ENCODE assay signal across 1 cellular context in the genomic region with DNA sequence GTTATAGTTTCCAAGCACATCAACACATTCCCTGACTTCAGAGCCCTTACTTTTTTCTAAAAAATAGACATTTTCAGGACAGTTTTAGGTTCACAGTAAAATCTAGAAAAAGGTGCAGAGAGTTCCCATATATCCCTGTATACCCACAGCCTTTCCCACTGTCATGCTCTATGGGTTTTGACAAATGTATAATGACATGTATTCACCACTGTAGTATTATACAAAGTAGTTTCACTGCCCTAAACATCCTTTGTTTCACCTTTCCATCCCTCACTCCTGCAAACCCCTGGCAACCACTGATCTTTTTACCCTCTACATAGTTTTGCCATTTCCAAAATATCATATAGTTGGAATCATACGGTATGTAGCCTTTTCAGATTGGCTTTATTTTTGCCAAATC.
TF ChIP-seq lines count a peak whose summit lies in the region.

No MANE protein-coding gene starts in this region.

TF ChIP-seq in GM12878, 131 proteins besides CTCF, POLR2A, EP300 and RAD21 (continued from another document):
- no peak for TF ChIP-seq NR2C2 (IDR thresholded peaks at IDR 0.05; ENCODE audit: borderline replicate concordance, control insufficient read depth, insufficient read length, low read depth)
- peak; percentile 47; the same call in 1 of the 2 replicates for TF ChIP-seq IKZF1 (conservative IDR thresholded peaks at IDR 0.05)
- no peak for TF ChIP-seq ZNF384 (IDR thresholded peaks at IDR 0.05; ENCODE audit: borderline replicate concordance, low read depth, low read length)
- TF ChIP-seq MTA3 (IDR thresholded peaks at IDR 0.05; ENCODE audit: borderline replicate concordance, low read length): no peak
- TF ChIP-seq BACH1 (IDR thresholded peaks at IDR 0.05; ENCODE audit: borderline replicate concordance): no peak
- TF ChIP-seq ZNF274 (IDR thresholded peaks at IDR 0.05; ENCODE audit: insufficient read depth, insufficient read length): no peak
- TF ChIP-seq TARDBP (IDR thresholded peaks at IDR 0.05; ENCODE audit: borderline replicate concordance): no peak
- peak; percentile 67; a peak in 3 of 4 replicates for TF ChIP-seq IKZF2 (IDR thresholded peaks at IDR 0.05)
- TF ChIP-seq MXI1 (IDR thresholded peaks at IDR 0.05; ENCODE audit: low read depth, low read length): no peak
- TF ChIP-seq, protein P1, sequence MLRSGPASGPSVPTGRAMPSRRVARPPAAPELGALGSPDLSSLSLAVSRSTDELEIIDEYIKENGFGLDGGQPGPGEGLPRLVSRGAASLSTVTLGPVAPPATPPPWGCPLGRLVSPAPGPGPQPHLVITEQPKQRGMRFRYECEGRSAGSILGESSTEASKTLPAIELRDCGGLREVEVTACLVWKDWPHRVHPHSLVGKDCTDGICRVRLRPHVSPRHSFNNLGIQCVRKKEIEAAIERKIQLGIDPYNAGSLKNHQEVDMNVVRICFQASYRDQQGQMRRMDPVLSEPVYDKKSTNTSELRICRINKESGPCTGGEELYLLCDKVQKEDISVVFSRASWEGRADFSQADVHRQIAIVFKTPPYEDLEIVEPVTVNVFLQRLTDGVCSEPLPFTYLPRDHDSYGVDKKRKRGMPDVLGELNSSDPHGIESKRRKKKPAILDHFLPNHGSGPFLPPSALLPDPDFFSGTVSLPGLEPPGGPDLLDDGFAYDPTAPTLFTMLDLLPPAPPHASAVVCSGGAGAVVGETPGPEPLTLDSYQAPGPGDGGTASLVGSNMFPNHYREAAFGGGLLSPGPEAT (IDR thresholded peaks at IDR 0.05; ENCODE audit: low read depth): peak; percentile 58
- TF ChIP-seq ZNF217 (IDR thresholded peaks at IDR 0.05): 0 out of 2 replicates have a peak, but pooled peaks have one; percentile 21
- TF ChIP-seq MTA2 (IDR thresholded peaks at IDR 0.05; ENCODE audit: low read depth): peak; percentile 48; the same call in 1 of the 2 replicates
- TF ChIP-seq CBX5 (IDR thresholded peaks at IDR 0.05; ENCODE audit: low read depth): no peak
